In the genomic region with DNA sequence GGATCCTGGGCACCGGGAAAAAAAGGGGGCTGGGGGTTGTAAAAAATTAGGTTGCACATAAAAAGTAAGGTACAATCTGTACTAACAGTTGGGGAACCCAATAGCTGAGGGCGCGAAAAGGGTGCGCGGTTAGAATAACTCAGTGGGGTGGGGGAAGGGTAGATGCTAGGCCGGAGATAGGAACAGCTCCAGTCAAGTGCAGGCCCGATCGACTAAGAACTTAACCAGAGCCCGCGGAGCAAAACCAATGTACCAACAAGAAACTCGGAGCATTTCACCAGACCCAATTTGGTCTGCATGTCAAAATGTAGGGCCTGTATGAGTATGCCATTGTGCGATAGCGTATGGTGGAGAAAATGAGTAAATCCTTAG, we compare ENCODE assay signal across 8 cellular contexts. TPM values are rescaled to one million over a fixed set of nuclear protein-coding genes. Genes with fewer than 3 reads are reported as not detected.
A peak's percentile ranks its signal among the peaks of the same experiment; 100 is the strongest.
DNase-seq lines count a peak whose midpoint lies in the region; ATAC-seq lines count a peak whose summit lies in the region.

No MANE protein-coding gene starts in this region.

- no peak for ATAC-seq in stimulated activated memory B cell treated with anti-CD40 and anti-IgM and Interleukin-4, amounts not matched to agents 10 μg/mL and 1 μg/mL and 100 μg/mL, for 72 hours
- ATAC-seq in GM18861 (IDR thresholded peaks at IDR 0.05; ENCODE audit: unreplicated experiment), result no peak
- ATAC-seq in GM21717 (IDR thresholded peaks at IDR 0.05; ENCODE audit: unreplicated experiment), result no peak

- H3K27ac ChIP-seq in mesodermal cell (ENCODE audit: low read depth, low read length, severe bottlenecking), result peak overlapping the region; percentile 98

- peak overlapping the region; percentile 88 for H3K4me3 Mint-ChIP-seq in stimulated activated memory B cell treated with anti-CD40 and anti-IgM and Interleukin-4, amounts not matched to agents 10 μg/mL and 1 μg/mL and 100 μg/mL, for 72 hours

- peaks cover 16% of the 10 kb centered on the region for H3K4me1 ChIP-seq in mesodermal cell (ENCODE audit: control insufficient read depth, insufficient read depth, low read length, poor library complexity, severe bottlenecking)

- H3K4me1 Mint-ChIP-seq in stimulated activated memory B cell treated with anti-CD40 and anti-IgM and Interleukin-4, amounts not matched to agents 10 μg/mL and 1 μg/mL and 100 μg/mL, for 72 hours, result peaks cover 50% of the 10 kb centered on the region

- no peaks in the 10 kb centered on the region for H3K9me3 Mint-ChIP-seq in stimulated activated memory B cell treated with anti-CD40 and anti-IgM and Interleukin-4, amounts not matched to agents 10 μg/mL and 1 μg/mL and 100 μg/mL, for 72 hours

- WGBS in mesodermal cell (ENCODE audit: insufficient coverage in 2 of 2), 2 experiments, result 0% methylated on average over 6 of the region's 13 CpGs

- peak overlapping the region; percentile 97 for H3K27ac Mint-ChIP-seq in stimulated activated memory B cell treated with anti-CD40 and anti-IgM and Interleukin-4, amounts not matched to agents 10 μg/mL and 1 μg/mL and 100 μg/mL, for 72 hours

- H3K36me3 ChIP-seq in mesodermal cell (ENCODE audit: control insufficient read depth, insufficient read depth, low read length), result peaks cover 44% of the 10 kb centered on the region

- peak overlapping the region; percentile 91 for H3K4me3 ChIP-seq in mesodermal cell (ENCODE audit: extremely low read depth, insufficient read depth, low read length, poor library complexity, severe bottlenecking)

- no peaks in the 10 kb centered on the region for H3K27me3 Mint-ChIP-seq in stimulated activated memory B cell treated with anti-CD40 and anti-IgM and Interleukin-4, amounts not matched to agents 10 μg/mL and 1 μg/mL and 100 μg/mL, for 72 hours

- peaks cover 52% of the 10 kb centered on the region for H3K36me3 Mint-ChIP-seq in stimulated activated memory B cell treated with anti-CD40 and anti-IgM and Interleukin-4, amounts not matched to agents 10 μg/mL and 1 μg/mL and 100 μg/mL, for 72 hours

- H3K9me3 ChIP-seq in mesodermal cell (ENCODE audit: control insufficient read depth, low read length), result no peaks in the 10 kb centered on the region

- DNase-seq in GM03348 (ENCODE audit: low spot score) (peak; percentile 40), MV-4-11 (lab: John Stamatoyannopoulos, UW) (peak; percentile 27)
- DNase-seq in activated CD4-positive, alpha-beta T cell treated with anti-CD3 and anti-CD28 coated beads for 4 hours, result peak; percentile 34
- DNase-seq in effector CD8-positive, alpha-beta T cell (lab: John Stamatoyannopoulos, UW), result peak; percentile 6

RNA-seq across cellular contexts. Expression of gene HNRNPD, which starts 1.3 kb away (rescaled TPM):
- 267 TPM for polyA plus RNA-seq in mesodermal cell (2013, experiment 1 of 2)
- 286 TPM for polyA plus RNA-seq in mesodermal cell (2013, experiment 2 of 2)

RNA-seq across cellular contexts. Expression of gene HNRNPDL, which starts 57.8 kb away (rescaled TPM):
- polyA plus RNA-seq in mesodermal cell (2013, experiment 1 of 2), result 284 TPM
- polyA plus RNA-seq in mesodermal cell (2013, experiment 2 of 2), result 351 TPM

RNA-seq across cellular contexts. Expression of gene ENOPH1, which starts 57.9 kb away (rescaled TPM):
- polyA plus RNA-seq in mesodermal cell (2013, experiment 1 of 2), result 41.4 TPM
- polyA plus RNA-seq in mesodermal cell (2013, experiment 2 of 2), result 40.2 TPM
